Comparison of ENCODE assay signal across 8 cellular contexts in genomic region chr12:116534341-116535121, GRCh38. TPM values are rescaled to one million over a fixed set of nuclear protein-coding genes. Genes with fewer than 3 reads are reported as not detected.
DNase-seq lines count a peak whose midpoint lies in the region; ATAC-seq and TF ChIP-seq lines count a peak whose summit lies in the region.

No MANE protein-coding gene starts in this region.

- H3K79me2 ChIP-seq in PC-3 (ENCODE audit: low read length): no peaks in the 10 kb centered on the region

- H2AFZ ChIP-seq in PC-3 (ENCODE audit: low read length): peak overlapping the region; percentile 87

- ATAC-seq in PC-3 (peak; percentile 16), GM18858 (IDR thresholded peaks at IDR 0.05; ENCODE audit: unreplicated experiment) (no peak), GM19397 (IDR thresholded peaks at IDR 0.05; ENCODE audit: unreplicated experiment) (no peak)
- no peak for ATAC-seq in natural killer cell treated with Interleukin-12 subunit alpha and Interleukin-12 subunit beta and Interleukin-15 and Interleukin-18, amount 100 ng/mL, for 72 hours

- intact Hi-C loops in PC-3 (cut with micrococcal nuclease): no loop called here

- H3K36me3 Mint-ChIP-seq in natural killer cell treated with Interleukin-12 subunit alpha and Interleukin-12 subunit beta and Interleukin-15 and Interleukin-18, amount 100 ng/mL, for 72 hours: no peaks in the 10 kb centered on the region

- peaks cover 32% of the 10 kb centered on the region for H3K4me1 ChIP-seq in PC-3 (ENCODE audit: insufficient read depth, low read length)
- H3K4me1 ChIP-seq in effector memory CD4-positive, alpha-beta T cell (ENCODE audit: control insufficient read depth, insufficient read depth, low read length, poor library complexity, severe bottlenecking): peaks cover 11% of the 10 kb centered on the region

- H3K9me3 ChIP-seq in PC-3 (ENCODE audit: low read length): no peaks in the 10 kb centered on the region
- H3K9me3 ChIP-seq in effector memory CD4-positive, alpha-beta T cell (ENCODE audit: control insufficient read depth, low read length): no peaks in the 10 kb centered on the region

- TSS peak; percentile 38 for BruUV-seq in PC-3 (replicated peaks; lab: Mats Ljungman, UMichigan)

- peak overlapping the region; percentile 68 for H3K4me3 ChIP-seq in PC-3 (ENCODE audit: low read length)
- H3K4me3 ChIP-seq in effector memory CD4-positive, alpha-beta T cell (ENCODE audit: insufficient read depth, low read depth, low read length, poor library complexity, severe bottlenecking): peak overlapping the region; percentile 64

- H3K4me2 ChIP-seq in PC-3 (ENCODE audit: low read length): peak overlapping the region; percentile 88

- POLR2A ChIA-PET in PC-3 (lab: Charles Lee; ENCODE audit: unreplicated experiment): interaction anchor here (0.7 to 0.8 kb wide), 2 partner anchors 9 to 277 kb away, joined by 3 to 5 read pairs; no protein-coding TSS in a partner anchor

- H3K27ac ChIP-seq in PC-3 (ENCODE audit: low read length): peak overlapping the region; percentile 52
- H3K27ac ChIP-seq in effector memory CD4-positive, alpha-beta T cell (ENCODE audit: insufficient read depth, low read length, poor library complexity, severe bottlenecking): no peak overlapping the region

- TF ChIP-seq CTCF in PC-3 (conservative IDR thresholded peaks at IDR 0.05; ENCODE audit: low read depth, low read length): no peak

- H3K4me3 Mint-ChIP-seq in natural killer cell treated with Interleukin-12 subunit alpha and Interleukin-12 subunit beta and Interleukin-15 and Interleukin-18, amount 100 ng/mL, for 72 hours: peak overlapping the region; percentile 78

- no peaks in the 10 kb centered on the region for H3K9me2 ChIP-seq in PC-3 (replicated peaks; ENCODE audit: low read length)

- H3K27me3 ChIP-seq in PC-3 (ENCODE audit: low read length): no peaks in the 10 kb centered on the region
- no peaks in the 10 kb centered on the region for H3K27me3 ChIP-seq in effector memory CD4-positive, alpha-beta T cell (replicated peaks; ENCODE audit: control insufficient read depth, insufficient read depth, low read length, poor library complexity, severe bottlenecking)

- peaks cover 37 to 40% of the 10 kb centered on the region in 2 donors for H3K4me1 Mint-ChIP-seq in natural killer cell treated with Interleukin-12 subunit alpha and Interleukin-12 subunit beta and Interleukin-15 and Interleukin-18, amount 100 ng/mL, for 72 hours (ENCODE audit: low read depth in 2 of 2)

- H3K27ac Mint-ChIP-seq in natural killer cell treated with Interleukin-12 subunit alpha and Interleukin-12 subunit beta and Interleukin-15 and Interleukin-18, amount 100 ng/mL, for 72 hours: peak overlapping the region in 1 of 2 donors; percentile 52

- peaks cover 11 to 14% of the 10 kb centered on the region in 2 donors for H3K27me3 Mint-ChIP-seq in natural killer cell treated with Interleukin-12 subunit alpha and Interleukin-12 subunit beta and Interleukin-15 and Interleukin-18, amount 100 ng/mL, for 72 hours

- peak overlapping the region; percentile 67 for H3K9ac ChIP-seq in PC-3 (ENCODE audit: low read length)

- no peaks in the 10 kb centered on the region for H3K9me3 Mint-ChIP-seq in natural killer cell treated with Interleukin-12 subunit alpha and Interleukin-12 subunit beta and Interleukin-15 and Interleukin-18, amount 100 ng/mL, for 72 hours

- H3K36me3 ChIP-seq in PC-3 (ENCODE audit: low read depth, low read length): no peaks in the 10 kb centered on the region
- no peaks in the 10 kb centered on the region for H3K36me3 ChIP-seq in effector memory CD4-positive, alpha-beta T cell (ENCODE audit: control insufficient read depth, insufficient read depth, low read length)

- CTCF ChIA-PET in PC-3 (lab: Charles Lee): interaction anchor here (0.5 kb wide), 1 partner anchor 37 kb away, joined by 3 read pairs; no protein-coding TSS in a partner anchor

- H4K20me1 ChIP-seq in PC-3 (ENCODE audit: low read length): no peaks in the 10 kb centered on the region

- peaks cover 2% of the 10 kb centered on the region for H3F3A ChIP-seq in PC-3 (ENCODE audit: low read length, unreplicated experiment)

- DNase-seq in DMS 273 (lab: John Stamatoyannopoulos, UW; ENCODE audit: unreplicated experiment) (peak; percentile 43), DMS 273 treated with DMSO at 0.1 percent for 48 hours (lab: John Stamatoyannopoulos, UW) (no peak), PC-3 (peak; percentile 38), middle frontal gyrus (ENCODE audit: extremely low spot score, low spot score) (no peak)
- no peak for DNase-seq in effector memory CD4-positive, alpha-beta T cell
- peak; percentile 39 for DNase-seq in natural killer cell treated with Interleukin-12 subunit alpha and Interleukin-12 subunit beta and Interleukin-15 and Interleukin-18, amount 100 ng/mL, for 72 hours (ENCODE audit: low spot score)

RNA-seq across cellular contexts. Expression of gene MAP1LC3B2, which starts 24.6 kb away (rescaled TPM):
- total RNA-seq in PC-3 (2014; rRNA removed): not detected in 2 replicates
- 1 to 10 TPM; 1.2 to 2.8 TPM for total RNA-seq in natural killer cell treated with Interleukin-12 subunit alpha and Interleukin-12 subunit beta and Interleukin-15 and Interleukin-18, amount 100 ng/mL, for 72 hours

Comparison
In these comparisons a context has a peak if more than half of its experiments do, and no peak if none do; other contexts are left out.
1. DNase-seq: peak in DMS 273 (single experiment), PC-3 (single experiment) and natural killer cell treated with Interleukin-12 subunit alpha and Interleukin-12 subunit beta and Interleukin-15 and Interleukin-18, amount 100 ng/mL, for 72 hours (single experiment); none in DMS 273 treated with DMSO at 0.1 percent for 48 hours (single experiment), effector memory CD4-positive, alpha-beta T cell (0 of 3) and middle frontal gyrus (single experiment).